Comparison of ENCODE assay signal across 12 cellular contexts in genomic region chr2:105519516-105519915, GRCh38.
"Had no signal": no experiment of that assay in that cellular context is flagged by ENCODE, and none has a peak within 500 bp of the region (broad histone marks: within the 10 kb centered on the region; RNA-seq: fewer than 3 reads in every experiment).

No MANE protein-coding gene starts in this region.

- H3K27ac ChIP-seq: dorsolateral prefrontal cortex, lower lobe of right lung, right lobe of liver, VCaP had no signal

- H3K9me3 ChIP-seq: lower lobe of right lung, right lobe of liver had no signal

- H3K27me3 ChIP-seq: dorsolateral prefrontal cortex, right lobe of liver had no signal

- DNase-seq: activated CD4-positive, alpha-beta T cell treated with anti-CD3 and anti-CD28 coated beads, Interleukin-2, amount 50 U/mL, for 48 hours; activated naive CD4-positive, alpha-beta T cell treated with Interleukin-2 at 50 U/mL for 16 hours; activated naive CD8-positive, alpha-beta T cell treated with anti-CD3 and anti-CD28 coated beads, Interleukin-2, amount 50 U/mL, for 24 hours; aorta; dorsolateral prefrontal cortex; endodermal cell; erythroblast; lower lobe of right lung; midbrain; right lobe of liver had no signal

- H3K4me3 ChIP-seq: dorsolateral prefrontal cortex, lower lobe of right lung, right lobe of liver had no signal

- ATAC-seq: activated T-helper 17 cell treated with anti-CD3 and anti-CD28 coated beads, Interleukin-2, amount 50 U/mL, for 72 hours; lower lobe of right lung; right lobe of liver had no signal

- H3K36me3 ChIP-seq: lower lobe of right lung, right lobe of liver had no signal
